19 cellular contexts compared by ENCODE assay signal in genomic region chr15:85859671-85860070, GRCh38.
DNase-seq lines count a peak whose midpoint lies in the region; ATAC-seq and TF ChIP-seq lines count a peak whose summit lies in the region.
"Had no signal": no experiment of that assay in that cellular context is flagged by ENCODE, and none has a peak within 500 bp of the region (broad histone marks: within the 10 kb centered on the region; RNA-seq: fewer than 3 reads in every experiment).

No MANE protein-coding gene starts in this region.

- H3K27ac ChIP-seq in right atrium auricular region (no peak overlapping the region), endodermal cell (ENCODE audit: low read depth, low read length) (no peak overlapping the region), breast epithelium (no peak overlapping the region)
- H3K27ac ChIP-seq: 22Rv1; A549; BLaER1 treated with 17β-estradiol and CSF1 and Interleukin-3, amounts not matched to agents 10 nM and 100 nM; C4-2B had no signal

- no peaks in the 10 kb centered on the region for H3K9me3 Mint-ChIP-seq in endodermal cell
- no peaks in the 10 kb centered on the region for H3K9me3 Mint-ChIP-seq in stimulated activated memory B cell treated with anti-CD40 and anti-IgM and Interleukin-4, amounts not matched to agents 10 μg/mL and 1 μg/mL and 100 μg/mL, for 72 hours
- H3K9me3 Mint-ChIP-seq: CD4-positive, alpha-beta T cell; CD8-positive, alpha-beta T cell had no signal

- TF ChIP-seq CTCF in right atrium auricular region (IDR thresholded peaks at IDR 0.05) (no peak), endodermal cell (conservative IDR thresholded peaks at IDR 0.05) (no peak), breast epithelium (IDR thresholded peaks at IDR 0.05) (no peak)

- no peak for ATAC-seq in Right ventricle myocardium superior (ENCODE audit: poor library complexity)
- ATAC-seq in stimulated activated memory B cell treated with anti-CD40 and anti-IgM and Interleukin-4, amounts not matched to agents 10 μg/mL and 1 μg/mL and 100 μg/mL, for 72 hours = no peak
- ATAC-seq: A549; CD8-positive, alpha-beta T cell had no signal

- 94 to 100% methylated on average over 1 to 3 of the region's 3 CpGs for WGBS in endodermal cell (ENCODE audit: insufficient coverage in 1 of 2, insufficient read length in 1 of 2), 2 experiments

- H3K27me3 ChIP-seq in right atrium auricular region = no peaks in the 10 kb centered on the region
- peaks cover 26% of the 10 kb centered on the region for H3K27me3 ChIP-seq in endodermal cell (ENCODE audit: control insufficient read depth, insufficient read depth, low read length, poor library complexity, severe bottlenecking)
- peaks cover 0 to 8% of the 10 kb centered on the region in 2 donors for H3K27me3 ChIP-seq in breast epithelium
- H3K27me3 ChIP-seq: BLaER1 treated with 17β-estradiol and CSF1 and Interleukin-3, amounts not matched to agents 10 nM and 100 nM had no signal

- H3K9me3 ChIP-seq in right atrium auricular region (no peaks in the 10 kb centered on the region), endodermal cell (ENCODE audit: control insufficient read depth, low read length) (no peaks in the 10 kb centered on the region), breast epithelium (no peaks in the 10 kb centered on the region)
- H3K9me3 ChIP-seq: A549; BLaER1 treated with 17β-estradiol and CSF1 and Interleukin-3, amounts not matched to agents 10 nM and 100 nM; Caco-2 had no signal

- intact Hi-C loops in Right ventricle myocardium superior (cut with DNase I) (no loop called here), breast epithelium (cut with DNase I; ENCODE audit: low total_unique reads) (no loop called here)

- H3K4me3 Mint-ChIP-seq in endodermal cell = no peak overlapping the region
- no peak overlapping the region for H3K4me3 Mint-ChIP-seq in stimulated activated memory B cell treated with anti-CD40 and anti-IgM and Interleukin-4, amounts not matched to agents 10 μg/mL and 1 μg/mL and 100 μg/mL, for 72 hours
- H3K4me3 Mint-ChIP-seq: B cell; CD4-positive, alpha-beta T cell; CD8-positive, alpha-beta T cell had no signal

- no peaks in the 10 kb centered on the region for H3K36me3 Mint-ChIP-seq in endodermal cell (ENCODE audit: low read depth)
- no peaks in the 10 kb centered on the region for H3K36me3 Mint-ChIP-seq in stimulated activated memory B cell treated with anti-CD40 and anti-IgM and Interleukin-4, amounts not matched to agents 10 μg/mL and 1 μg/mL and 100 μg/mL, for 72 hours
- H3K36me3 Mint-ChIP-seq: CD8-positive, alpha-beta T cell had no signal

- no peak overlapping the region for H3K9ac ChIP-seq in endodermal cell (ENCODE audit: extremely low read depth, low read length, poor library complexity, severe bottlenecking)
- H3K9ac ChIP-seq: BLaER1 treated with 17β-estradiol and CSF1 and Interleukin-3, amounts not matched to agents 10 nM and 100 nM had no signal

- no peak for TF ChIP-seq POLR2A in breast epithelium (IDR thresholded peaks at IDR 0.05)

- no peaks in the 10 kb centered on the region for H3K36me3 ChIP-seq in right atrium auricular region
- H3K36me3 ChIP-seq in endodermal cell (ENCODE audit: control insufficient read depth, insufficient read depth, low read length) = no peaks in the 10 kb centered on the region
- no peaks in the 10 kb centered on the region for H3K36me3 ChIP-seq in breast epithelium
- H3K36me3 ChIP-seq: BLaER1 treated with 17β-estradiol and CSF1 and Interleukin-3, amounts not matched to agents 10 nM and 100 nM had no signal

- H3K4me3 ChIP-seq in right atrium auricular region = no peak overlapping the region
- no peak overlapping the region for H3K4me3 ChIP-seq in endodermal cell (ENCODE audit: low read length)
- no peak overlapping the region for H3K4me3 ChIP-seq in breast epithelium
- H3K4me3 ChIP-seq: A549; BLaER1 treated with 17β-estradiol and CSF1 and Interleukin-3, amounts not matched to agents 10 nM and 100 nM had no signal

- no peak overlapping the region for H3K27ac Mint-ChIP-seq in endodermal cell
- H3K27ac Mint-ChIP-seq in stimulated activated memory B cell treated with anti-CD40 and anti-IgM and Interleukin-4, amounts not matched to agents 10 μg/mL and 1 μg/mL and 100 μg/mL, for 72 hours = no peak overlapping the region
- H3K27ac Mint-ChIP-seq: B cell; CD4-positive, alpha-beta T cell; CD8-positive, alpha-beta T cell had no signal

- peaks cover 50% of the 10 kb centered on the region for H3K27me3 Mint-ChIP-seq in endodermal cell (ENCODE audit: insufficient read depth)
- peaks cover 37% of the 10 kb centered on the region for H3K27me3 Mint-ChIP-seq in stimulated activated memory B cell treated with anti-CD40 and anti-IgM and Interleukin-4, amounts not matched to agents 10 μg/mL and 1 μg/mL and 100 μg/mL, for 72 hours

- peaks cover 10% of the 10 kb centered on the region for H3K4me1 Mint-ChIP-seq in endodermal cell
- peaks cover 6% of the 10 kb centered on the region for H3K4me1 Mint-ChIP-seq in stimulated activated memory B cell treated with anti-CD40 and anti-IgM and Interleukin-4, amounts not matched to agents 10 μg/mL and 1 μg/mL and 100 μg/mL, for 72 hours

- DNase-seq in right atrium auricular region (ENCODE audit: low spot score) = peak; percentile 51
- DNase-seq in Right ventricle myocardium superior = no peak
- peak; percentile 41 for DNase-seq in endodermal cell
- DNase-seq in mesenteric fat pad (ENCODE audit: low spot score) = peak; percentile 37
- no peak for DNase-seq in breast epithelium (ENCODE audit: low spot score in 2 of 2)
- no peak for DNase-seq in foreskin melanocyte
- DNase-seq: AML-193; Caco-2; Calu3; CD4-positive, alpha-beta T cell; CD8-positive, alpha-beta T cell; DMS79 treated with DMSO at 0.1 percent for 48 hours; GF-D8 had no signal

- H3K4me1 ChIP-seq in right atrium auricular region (peaks cover 0 to 7% of the 10 kb centered on the region in 2 donors), endodermal cell (ENCODE audit: control insufficient read depth, insufficient read depth, low read length) (no peaks in the 10 kb centered on the region), breast epithelium (no peaks in the 10 kb centered on the region)
- H3K4me1 ChIP-seq: A549, Caco-2 had no signal

Comparison
In these comparisons a context has a peak if more than half of its experiments do, and no peak if none do; other contexts are left out.
1. DNase-seq: peak in right atrium auricular region (single experiment), endodermal cell (single experiment) and mesenteric fat pad (single experiment); none in Right ventricle myocardium superior (single experiment), breast epithelium (0 of 2) and foreskin melanocyte (single experiment).